Comparison of ENCODE assay signal across 24 cellular contexts in the genomic region with DNA sequence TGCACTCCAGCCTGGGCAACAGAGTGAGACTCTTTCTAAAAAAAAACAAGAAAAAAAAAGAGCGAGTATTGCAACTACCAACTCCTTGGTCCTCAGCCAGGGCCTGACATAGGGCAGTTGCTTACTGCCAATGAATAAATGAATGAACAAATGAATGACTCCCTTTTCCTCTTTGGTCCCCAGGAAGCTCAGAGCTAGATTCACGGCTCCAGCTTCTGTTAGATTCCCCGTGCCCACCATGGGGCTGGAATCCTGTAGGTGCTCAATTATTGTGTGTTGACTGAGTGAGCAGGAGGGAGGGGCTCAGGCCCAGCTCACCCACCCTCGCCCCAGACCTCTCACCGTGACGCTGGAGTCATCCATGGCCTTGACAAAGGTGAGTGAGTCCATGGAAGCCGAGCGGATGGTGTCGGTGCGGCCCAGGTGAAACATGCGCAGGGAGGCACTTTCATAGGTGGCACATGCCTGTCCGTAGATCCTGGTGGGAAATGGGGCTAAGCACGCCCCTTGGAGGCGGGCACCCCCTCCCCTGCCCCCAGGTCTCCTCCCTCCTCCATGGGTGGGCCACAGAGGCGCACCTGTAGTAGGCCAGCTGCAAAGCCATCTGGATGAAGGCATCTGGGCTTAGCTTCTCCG.
"Had no signal": no experiment of that assay in that cellular context is flagged by ENCODE, and none has a peak within 500 bp of the region (broad histone marks: within the 10 kb centered on the region; RNA-seq: fewer than 3 reads in every experiment).

No MANE protein-coding gene starts in this region.

- H3K27ac ChIP-seq: colonic mucosa, epithelial cell of prostate, esophagus squamous epithelium, gastrocnemius medialis, heart right ventricle, left lung, lower lobe of right lung had no signal

- FAIRE-seq: endometrium, islet of Langerhans, keratinocyte had no signal

- H3K4me3 ChIP-seq: colonic mucosa, esophagus squamous epithelium, gastrocnemius medialis, heart right ventricle, left lung, lower lobe of right lung had no signal

- H3K27me3 ChIP-seq: colonic mucosa, esophagus squamous epithelium, gastrocnemius medialis, heart right ventricle, left lung had no signal

- H3K4me1 ChIP-seq: colonic mucosa, left lung, lower lobe of right lung had no signal

- H3K36me3 ChIP-seq: colonic mucosa had no signal

- H3K9me3 ChIP-seq: colonic mucosa, esophagus squamous epithelium, gastrocnemius medialis, heart right ventricle, left lung, lower lobe of right lung had no signal

- DNase-seq: colonic mucosa; cortex of kidney; effector CD8-positive, alpha-beta T cell; effector memory CD8-positive, alpha-beta T cell; erythroblast; esophagus squamous epithelium; foreskin fibroblast; foreskin melanocyte; gastrocnemius medialis; glutamatergic neuron; head of caudate nucleus; heart right ventricle; hippocampal formation; left cardiac atrium; left lung; left ventricle myocardium superior; lower lobe of right lung; mesenchymal stem cell; midbrain; naive thymus-derived CD4-positive, alpha-beta T cell had no signal
